ENCODE assay signal across 8 cellular contexts in genomic region chr18:62249478-62250097, GRCh38.
DNase-seq lines count a peak whose midpoint lies in the region; ATAC-seq and TF ChIP-seq lines count a peak whose summit lies in the region.

No MANE protein-coding gene starts in this region.

- H3K36me3 Mint-ChIP-seq in activated B cell treated with CpG ODN at 0.5 μM for 24 hours (ENCODE audit: low read depth): peaks cover 33% of the 10 kb centered on the region

- ATAC-seq in HG02763 (IDR thresholded peaks at IDR 0.05; ENCODE audit: unreplicated experiment): peak; percentile 56
- ATAC-seq in activated B cell treated with CpG ODN at 0.5 μM for 24 hours (ENCODE audit: low read depth): peak; percentile 67
- no peak for ATAC-seq in HG03571 (IDR thresholded peaks at IDR 0.05; ENCODE audit: unreplicated experiment)

- CTCF ChIA-PET in activated B cell treated with CpG ODN at 0.5 μM for 24 hours (lab: Charles Lee): interaction anchor here (0.6 to 8.2 kb wide), 13 partner anchors 10 to 709 kb away, joined by 3 to 93 read pairs (median 4); partner anchors contain the start of genes PIGN and RELCH

- intact Hi-C loops in activated B cell treated with CpG ODN at 0.5 μM for 24 hours (cut with micrococcal nuclease): loop anchor here (1.0 to 2.0 kb wide), 2 partner anchors 13 to 66 kb away; no protein-coding TSS in a partner anchor

- TF ChIP-seq CTCF in activated B cell treated with CpG ODN at 0.5 μM for 24 hours (IDR thresholded peaks at IDR 0.05): peak; percentile 75

- DNase-seq in EH (ENCODE audit: low read depth) (peak; percentile 74), NCI-H2171 treated with DMSO at 0.1 percent for 48 hours (lab: John Stamatoyannopoulos, UW) (peak; percentile 72), activated B cell treated with CpG ODN at 0.5 μM for 24 hours (no peak), kidney glomerular epithelial cell (lab: John Stamatoyannopoulos, UW) (peak; percentile 22)
- peak; percentile 54 for DNase-seq in central memory CD4-positive, alpha-beta T cell
- peak; percentile 75 to 79 for DNase-seq in stimulated activated CD4-positive, alpha-beta T cell treated with anti-CD3 and anti-CD28 coated beads, Interleukin-2, amount 100 ng/mL, for 24 hours

- POLR2A ChIA-PET in activated B cell treated with CpG ODN at 0.5 μM for 24 hours (lab: Charles Lee): interaction anchor here (1.8 kb wide), 1 partner anchor 62 kb away, joined by 10 read pairs; the partner anchor contains the start of genes PIGN and RELCH

- H3K27me3 Mint-ChIP-seq in activated B cell treated with CpG ODN at 0.5 μM for 24 hours: no peaks in the 10 kb centered on the region

- no peak overlapping the region for H3K27ac Mint-ChIP-seq in activated B cell treated with CpG ODN at 0.5 μM for 24 hours

- no peak overlapping the region for H3K4me3 Mint-ChIP-seq in activated B cell treated with CpG ODN at 0.5 μM for 24 hours

- H3K4me1 Mint-ChIP-seq in activated B cell treated with CpG ODN at 0.5 μM for 24 hours: no peaks in the 10 kb centered on the region

- no peaks in the 10 kb centered on the region for H3K9me3 Mint-ChIP-seq in activated B cell treated with CpG ODN at 0.5 μM for 24 hours
